27 cellular contexts compared by ENCODE assay signal in the genomic region with DNA sequence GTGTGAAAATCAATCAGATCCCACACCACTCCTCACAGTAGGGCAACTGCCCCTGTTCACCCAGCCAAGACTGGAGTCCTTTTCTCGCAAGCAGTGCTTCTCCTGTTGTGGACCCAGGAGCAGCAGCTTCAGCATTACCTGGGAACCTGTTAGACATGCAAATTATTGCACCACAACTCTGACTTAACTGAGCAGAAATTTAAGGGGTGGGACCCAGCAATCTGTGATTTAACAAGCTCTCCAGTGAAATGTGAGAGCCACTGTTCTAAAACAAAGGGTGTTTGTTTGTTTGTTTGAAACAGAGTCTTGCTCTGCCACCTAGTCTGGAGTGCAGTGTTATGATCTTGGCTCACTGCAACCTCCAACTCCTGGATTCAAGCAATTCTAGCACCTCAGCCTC.
DNase-seq lines count a peak whose midpoint lies in the region; ATAC-seq and TF ChIP-seq lines count a peak whose summit lies in the region.
"Had no signal": no experiment of that assay in that cellular context is flagged by ENCODE, and none has a peak within 500 bp of the region (broad histone marks: within the 10 kb centered on the region; RNA-seq: fewer than 3 reads in every experiment).

No MANE protein-coding gene starts in this region.

- no peak overlapping the region for H3K27ac ChIP-seq in left lung
- peak overlapping the region; percentile 3 for H3K27ac ChIP-seq in upper lobe of right lung
- H3K27ac ChIP-seq: brain microvascular endothelial cell had no signal

- ATAC-seq in left lung, result peak; percentile 82
- ATAC-seq in upper lobe of right lung, result peak; percentile 85
- ATAC-seq in activated CD8-positive, alpha-beta T cell treated with anti-CD3 and anti-CD28 coated beads for 36 hours, result no peak
- no peak for ATAC-seq in HG02588 (IDR thresholded peaks at IDR 0.05; ENCODE audit: unreplicated experiment)
- ATAC-seq: activated naive CD8-positive, alpha-beta T cell treated with anti-CD3 and anti-CD28 coated beads, Interleukin-2, amount 50 U/mL, for 24 hours; HepG2; T-cell had no signal

- no peaks in the 10 kb centered on the region for H3K4me1 ChIP-seq in left lung
- H3K4me1 ChIP-seq in upper lobe of right lung, result peaks cover 4% of the 10 kb centered on the region

- H3K27me3 ChIP-seq in left lung, result no peaks in the 10 kb centered on the region
- no peaks in the 10 kb centered on the region for H3K27me3 ChIP-seq in upper lobe of right lung
- H3K27me3 ChIP-seq: brain microvascular endothelial cell had no signal

- POLR2A ChIA-PET in activated CD8-positive, alpha-beta T cell treated with anti-CD3 and anti-CD28 coated beads for 36 hours (lab: Charles Lee), result no interaction called here

- no peaks in the 10 kb centered on the region for H3K36me3 ChIP-seq in left lung
- no peaks in the 10 kb centered on the region for H3K36me3 ChIP-seq in upper lobe of right lung
- H3K36me3 ChIP-seq: brain microvascular endothelial cell had no signal

- no peak overlapping the region for H3K4me3 Mint-ChIP-seq in dendritic cell treated with granulocyte-macrophage colony-stimulating factor and Interleukin-4, amounts not matched to agents 40 ng/mL and 50 ng/mL, for 4 days
- H3K4me3 Mint-ChIP-seq in activated CD8-positive, alpha-beta T cell treated with anti-CD3 and anti-CD28 coated beads for 36 hours, result no peak overlapping the region
- H3K4me3 Mint-ChIP-seq: activated naive CD8-positive, alpha-beta T cell treated with anti-CD3 and anti-CD28 coated beads, Interleukin-2, amount 50 U/mL, for 24 hours; H9; mesothelial cell of epicardium; stimulated activated naive CD8-positive, alpha-beta T cell treated with anti-CD3 and anti-CD28 coated beads, Interleukin-15, Interleukin-2, amounts not matched to agents 100 ng/mL and 50 ng/mL, for 24 hours; T-cell had no signal

- CTCF ChIA-PET in activated CD8-positive, alpha-beta T cell treated with anti-CD3 and anti-CD28 coated beads for 36 hours (lab: Charles Lee), result no interaction called here

- intact Hi-C loops in dendritic cell treated with granulocyte-macrophage colony-stimulating factor and Interleukin-4, amounts not matched to agents 40 ng/mL and 50 ng/mL, for 4 days (cut with micrococcal nuclease), result loop anchor here (2.0 to 5.0 kb wide), 2 partner anchors 37 to 52 kb away; no protein-coding TSS in a partner anchor
- intact Hi-C loops in left lung (cut with DNase I) (no loop called here), upper lobe of right lung (cut with DNase I) (no loop called here)
- intact Hi-C loops in activated CD8-positive, alpha-beta T cell treated with anti-CD3 and anti-CD28 coated beads for 36 hours (cut with micrococcal nuclease), result no loop called here

- peaks cover 44% of the 10 kb centered on the region for H3K4me1 Mint-ChIP-seq in dendritic cell treated with granulocyte-macrophage colony-stimulating factor and Interleukin-4, amounts not matched to agents 40 ng/mL and 50 ng/mL, for 4 days (ENCODE audit: low read depth)
- H3K4me1 Mint-ChIP-seq in activated CD8-positive, alpha-beta T cell treated with anti-CD3 and anti-CD28 coated beads for 36 hours (ENCODE audit: low read depth), result no peaks in the 10 kb centered on the region
- H3K4me1 Mint-ChIP-seq: activated naive CD8-positive, alpha-beta T cell treated with anti-CD3 and anti-CD28 coated beads, Interleukin-2, amount 50 U/mL, for 24 hours; T-cell had no signal

- H3K27me3 Mint-ChIP-seq in dendritic cell treated with granulocyte-macrophage colony-stimulating factor and Interleukin-4, amounts not matched to agents 40 ng/mL and 50 ng/mL, for 4 days, result peaks cover 14% of the 10 kb centered on the region
- H3K27me3 Mint-ChIP-seq in activated CD8-positive, alpha-beta T cell treated with anti-CD3 and anti-CD28 coated beads for 36 hours, result no peaks in the 10 kb centered on the region
- H3K27me3 Mint-ChIP-seq: progenitor cell of endocrine pancreas had no signal

- H3K4me3 ChIP-seq in left lung (no peak overlapping the region), upper lobe of right lung (no peak overlapping the region)

- DNase-seq in NCI-H526 treated with DMSO at 0.1 percent for 48 hours (lab: John Stamatoyannopoulos, UW), result peak; percentile 71
- DNase-seq in left lung, result no peak
- DNase-seq in upper lobe of right lung, result no peak
- no peak for DNase-seq in activated CD8-positive, alpha-beta T cell treated with anti-CD3 and anti-CD28 coated beads for 36 hours
- no peak for DNase-seq in UCSD-AML1 (lab: John Stamatoyannopoulos, UW; ENCODE audit: unreplicated experiment)
- DNase-seq: activated CD4-positive, alpha-beta T cell treated with anti-CD3 and anti-CD28 coated beads, Interleukin-2, amount 50 U/mL, for 1 hour; activated effector memory CD4-positive, alpha-beta T cell treated with anti-CD3 and anti-CD28 coated beads, Interleukin-2, amount 50 U/mL, for 16 hours; activated naive CD8-positive, alpha-beta T cell treated with anti-CD3 and anti-CD28 coated beads, Interleukin-2, amount 50 U/mL, for 24 hours; brain microvascular endothelial cell; cortex of kidney; DND-41; foreskin melanocyte; H9; hippocampal formation; kidney; NCI-H1436 treated with DMSO at 0.1 percent for 48 hours; NCI-H748 treated with DMSO at 0.1 percent for 48 hours; SHP77; stimulated activated CD4-positive, alpha-beta T cell treated with anti-CD3 and anti-CD28 coated beads, Interleukin-2, amount 100 ng/mL, for 48 hours; T-cell; trophoblast cell had no signal

- peaks cover 25% of the 10 kb centered on the region for H3K36me3 Mint-ChIP-seq in dendritic cell treated with granulocyte-macrophage colony-stimulating factor and Interleukin-4, amounts not matched to agents 40 ng/mL and 50 ng/mL, for 4 days (ENCODE audit: low read depth)
- no peaks in the 10 kb centered on the region for H3K36me3 Mint-ChIP-seq in activated CD8-positive, alpha-beta T cell treated with anti-CD3 and anti-CD28 coated beads for 36 hours (ENCODE audit: low read depth)
- H3K36me3 Mint-ChIP-seq: T-cell had no signal

- TF ChIP-seq CTCF in left lung (IDR thresholded peaks at IDR 0.05) (no peak), upper lobe of right lung (IDR thresholded peaks at IDR 0.05) (no peak)
- no peak for TF ChIP-seq CTCF in activated CD8-positive, alpha-beta T cell treated with anti-CD3 and anti-CD28 coated beads for 36 hours (IDR thresholded peaks at IDR 0.05)

- H3K27ac Mint-ChIP-seq in dendritic cell treated with granulocyte-macrophage colony-stimulating factor and Interleukin-4, amounts not matched to agents 40 ng/mL and 50 ng/mL, for 4 days, result peak overlapping the region; percentile 75
- H3K27ac Mint-ChIP-seq in activated CD8-positive, alpha-beta T cell treated with anti-CD3 and anti-CD28 coated beads for 36 hours, result no peak overlapping the region
- H3K27ac Mint-ChIP-seq: activated naive CD8-positive, alpha-beta T cell treated with anti-CD3 and anti-CD28 coated beads, Interleukin-2, amount 50 U/mL, for 24 hours; H9; mesothelial cell of epicardium; progenitor cell of endocrine pancreas; stimulated activated naive CD8-positive, alpha-beta T cell treated with anti-CD3 and anti-CD28 coated beads, Interleukin-15, Interleukin-2, amounts not matched to agents 100 ng/mL and 50 ng/mL, for 24 hours; T-cell had no signal

- H3K9me3 ChIP-seq in left lung (peaks cover 0 to 4% of the 10 kb centered on the region in 2 donors), upper lobe of right lung (no peaks in the 10 kb centered on the region)

- H3K9me3 Mint-ChIP-seq in dendritic cell treated with granulocyte-macrophage colony-stimulating factor and Interleukin-4, amounts not matched to agents 40 ng/mL and 50 ng/mL, for 4 days, result peaks cover 27% of the 10 kb centered on the region
- no peaks in the 10 kb centered on the region for H3K9me3 Mint-ChIP-seq in activated CD8-positive, alpha-beta T cell treated with anti-CD3 and anti-CD28 coated beads for 36 hours
- H3K9me3 Mint-ChIP-seq: activated naive CD8-positive, alpha-beta T cell treated with anti-CD3 and anti-CD28 coated beads, Interleukin-2, amount 50 U/mL, for 24 hours; stimulated activated naive CD8-positive, alpha-beta T cell treated with anti-CD3 and anti-CD28 coated beads, Interleukin-15, Interleukin-2, amounts not matched to agents 100 ng/mL and 50 ng/mL, for 24 hours had no signal

Comparison
In these comparisons a context has a peak if more than half of its experiments do, and no peak if none do; other contexts are left out.
1. ATAC-seq: peak in left lung (single experiment) and upper lobe of right lung (single experiment); none in activated CD8-positive, alpha-beta T cell treated with anti-CD3 and anti-CD28 coated beads for 36 hours (single experiment) and HG02588 (single experiment).